ENCODE assay signal across 20 cellular contexts in the genomic region with DNA sequence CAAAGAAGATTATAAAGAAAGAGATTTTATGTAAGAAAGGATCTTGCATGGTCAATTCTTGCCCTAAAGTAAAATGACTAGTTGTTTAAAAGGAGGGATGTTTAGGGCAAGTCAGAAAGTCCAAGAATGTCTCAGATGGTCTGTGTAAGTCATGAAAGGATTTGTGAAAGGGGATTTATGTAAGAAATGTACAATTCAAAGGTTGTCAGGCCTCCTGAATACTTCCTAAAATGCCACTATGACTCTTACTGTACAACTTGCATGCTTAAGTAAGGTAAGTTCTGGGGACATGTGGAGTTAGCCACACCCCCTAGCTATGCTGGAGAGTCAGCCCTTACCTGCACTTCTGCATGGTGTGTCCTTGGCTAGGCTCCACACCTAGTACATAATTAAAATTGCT.
DNase-seq lines count a peak whose midpoint lies in the region; ATAC-seq, FAIRE-seq and TF ChIP-seq lines count a peak whose summit lies in the region.
"Had no signal": no experiment of that assay in that cellular context is flagged by ENCODE, and none has a peak within 500 bp of the region (broad histone marks: within the 10 kb centered on the region; RNA-seq: fewer than 3 reads in every experiment).

No MANE protein-coding gene starts in this region.

- no peaks in the 10 kb centered on the region for H3K9me1 ChIP-seq in K562 (ENCODE audit: control insufficient read depth, insufficient read depth, low read length)

- H2AFZ ChIP-seq in K562 (ENCODE audit: low read depth, low read length), result no peak overlapping the region

- TF ChIP-seq CTCF in A549 (IDR thresholded peaks at IDR 0.05) (no peak), HEK293 (tag by site-specific recombination; IDR thresholded peaks at IDR 0.05) (no peak), K562 (IDR thresholded peaks at IDR 0.05 in 2 of 3, conservative IDR thresholded peaks at IDR 0.05 in 1 of 3; ENCODE audit: insufficient read depth in 2 of 3, low read depth in 1 of 3, low read length in 3 of 3) (no peak), foreskin keratinocyte (conservative IDR thresholded peaks at IDR 0.05) (no peak)

- H3K36me3 ChIP-seq in HEK293 (ENCODE audit: control insufficient read depth in 2 of 2, insufficient read depth in 1 of 2, low read length in 2 of 2) (no peaks in the 10 kb centered on the region), K562 (ENCODE audit: control insufficient read depth, insufficient read depth, low read length) (no peaks in the 10 kb centered on the region)
- H3K36me3 ChIP-seq: BLaER1 treated with 17β-estradiol and CSF1 and Interleukin-3, amounts not matched to agents 10 nM and 100 nM had no signal

- intact Hi-C loops in K562 (cut with micrococcal nuclease), result no loop called here

- no peaks in the 10 kb centered on the region for H3K79me2 ChIP-seq in K562 (ENCODE audit: control insufficient read depth, insufficient read depth, low read length)

- CTCF ChIA-PET in A549 (lab: Yijun Ruan, JAX) (interaction anchor here (1.3 kb wide), 1 partner anchor 17 kb away, joined by 3 read pairs; no protein-coding TSS in a partner anchor), HEK293 (lab: Yijun Ruan, JAX) (no interaction called here), K562 (lab: Yijun Ruan, JAX; ENCODE audit: low intra/inter-chr PET ratio) (no interaction called here)

- H3K9me3 ChIP-seq in A549, result peaks cover 12% of the 10 kb centered on the region; the same call in 2 of the 3 replicates
- no peaks in the 10 kb centered on the region for H3K9me3 ChIP-seq in HEK293 (ENCODE audit: control insufficient read depth, insufficient read depth, low read depth, low read length)
- H3K9me3 ChIP-seq in K562 (replicated peaks; ENCODE audit: control insufficient read depth, insufficient read depth, low read depth, low read length), result 0 out of 2 replicates have a peak, but pooled peaks cover 2% of the 10 kb centered on the region

- POLR2A ChIA-PET in A549 (lab: Yijun Ruan, JAX), result no interaction called here
- POLR2A ChIA-PET in HEK293 (lab: Yijun Ruan, JAX), result no interaction called here
- POLR2A ChIA-PET in K562 (lab: Yijun Ruan, JAX), result no interaction called here

- DNase-seq in A549 (ENCODE audit: low read depth in 1 of 2, low spot score in 1 of 2) (no peak), K562 (ENCODE audit: extremely low read depth in 1 of 4, low spot score in 3 of 4) (no peak), NCI-H187 (lab: John Stamatoyannopoulos, UW) (no peak), foreskin keratinocyte (no peak)
- no peak for DNase-seq in activated CD4-positive, alpha-beta T cell treated with anti-CD3 and anti-CD28 coated beads for 1 hour
- DNase-seq: 8988T; AML-193; Caco-2; Calu3; CD4-positive, alpha-beta T cell; CD8-positive, alpha-beta T cell; DMS79 treated with DMSO at 0.1 percent for 48 hours; GF-D8 had no signal

- no peak overlapping the region for H3K4me2 ChIP-seq in A549
- no peak overlapping the region for H3K4me2 ChIP-seq in K562 (ENCODE audit: insufficient read depth, low read length)
- H3K4me2 ChIP-seq: BLaER1 treated with 17β-estradiol and CSF1 and Interleukin-3, amounts not matched to agents 10 nM and 100 nM had no signal

- H3K27me3 ChIP-seq in K562 (ENCODE audit: control insufficient read depth in 2 of 2, insufficient read depth in 2 of 2, low read length in 2 of 2) (no peaks in the 10 kb centered on the region), foreskin keratinocyte (no peaks in the 10 kb centered on the region)
- H3K27me3 ChIP-seq: BLaER1 treated with 17β-estradiol and CSF1 and Interleukin-3, amounts not matched to agents 10 nM and 100 nM had no signal

- TF ChIP-seq EP300 in A549 (IDR thresholded peaks at IDR 0.05), result no peak
- no peak for TF ChIP-seq EP300 in K562 (IDR thresholded peaks at IDR 0.05; ENCODE audit: low read length)

- no peak for TF ChIP-seq POLR2A in A549 (IDR thresholded peaks at IDR 0.05; ENCODE audit: low read length)
- TF ChIP-seq POLR2A in K562 (conservative IDR thresholded peaks at IDR 0.05), result no peak

- no peaks in the 10 kb centered on the region for H4K20me1 ChIP-seq in K562 (replicated peaks; ENCODE audit: control insufficient read depth, insufficient read depth, low read length)
- H4K20me1 ChIP-seq: BLaER1 treated with 17β-estradiol and CSF1 and Interleukin-3, amounts not matched to agents 10 nM and 100 nM had no signal

- in situ Hi-C loops in K562 (cut with MboI), result no loop called here

- no peak for ATAC-seq in A549
- no peak for ATAC-seq in K562
- no peak for ATAC-seq in foreskin keratinocyte
- ATAC-seq: CD8-positive, alpha-beta T cell had no signal

- no peak for TF ChIP-seq RAD21 in A549 (conservative IDR thresholded peaks at IDR 0.05 in 1 of 2, IDR thresholded peaks at IDR 0.05 in 1 of 2)
- no peak for TF ChIP-seq RAD21 in K562 (CRISPR knock-in tag; conservative IDR thresholded peaks at IDR 0.05 in 1 of 2, IDR thresholded peaks at IDR 0.05 in 1 of 2)

- BruUV-seq in K562 (replicated peaks; lab: Mats Ljungman, UMichigan), result no TSS peak

- no peak overlapping the region for H3K9ac ChIP-seq in K562 (ENCODE audit: insufficient read depth in 1 of 2, low read depth in 2 of 2, low read length in 2 of 2)
- H3K9ac ChIP-seq: BLaER1 treated with 17β-estradiol and CSF1 and Interleukin-3, amounts not matched to agents 10 nM and 100 nM had no signal

- peaks cover 12% of the 10 kb centered on the region for H3K4me1 ChIP-seq in A549
- no peaks in the 10 kb centered on the region for H3K4me1 ChIP-seq in HEK293 (ENCODE audit: control insufficient read depth, insufficient read depth, low read length)
- no peaks in the 10 kb centered on the region for H3K4me1 ChIP-seq in K562 (replicated peaks in 1 of 2; ENCODE audit: control insufficient read depth in 2 of 2, insufficient read depth in 2 of 2, low read length in 2 of 2)
- H3K4me1 ChIP-seq in foreskin keratinocyte, result peaks cover 11% of the 10 kb centered on the region
- H3K4me1 ChIP-seq: Caco-2 had no signal

- H3K27ac ChIP-seq in A549 (no peak overlapping the region), HEK293 (ENCODE audit: extremely low read depth, low read depth, low read length) (no peak overlapping the region), K562 (ENCODE audit: extremely low read depth, low read depth, low read length) (no peak overlapping the region), foreskin keratinocyte (no peak overlapping the region)
- H3K27ac ChIP-seq: BLaER1 treated with 17β-estradiol and CSF1 and Interleukin-3, amounts not matched to agents 10 nM and 100 nM; C4-2B had no signal

- no peak for FAIRE-seq in A549 (lab: Jason Lieb, UNC)
- FAIRE-seq in K562 (lab: Jason Lieb, UNC), result peak; percentile 11
- FAIRE-seq: D721Med, G401.6, GM12891, GM19239 had no signal

- H3K4me3 ChIP-seq in A549 (no peak overlapping the region), HEK293 (ENCODE audit: low read depth, low read length) (no peak overlapping the region), K562 (no peak overlapping the region)
- H3K4me3 ChIP-seq: BLaER1 treated with 17β-estradiol and CSF1 and Interleukin-3, amounts not matched to agents 10 nM and 100 nM had no signal

TF ChIP-seq in A549, 52 proteins besides CTCF, POLR2A, EP300 and RAD21:
- peak; percentile 68 for TF ChIP-seq ZFP36 (IDR thresholded peaks at IDR 0.05; ENCODE audit: borderline replicate concordance, partially characterized antibody)
- no peak for TF ChIP-seq SMC3 (IDR thresholded peaks at IDR 0.05)
TF ChIP-seq in A549: peak in this region for 1.

TF ChIP-seq in HEK293, 187 proteins besides CTCF, POLR2A, EP300 and RAD21:
- TF ChIP-seq ZNF658 (tag by site-specific recombination; IDR thresholded peaks at IDR 0.05), result no peak
- peak; percentile 92 for TF ChIP-seq SETDB1 (IDR thresholded peaks at IDR 0.05; ENCODE audit: insufficient read length, low read length)
- no peak for TF ChIP-seq ZNF138 (tag by site-specific recombination; IDR thresholded peaks at IDR 0.05; ENCODE audit: borderline replicate concordance)
- peak; percentile 89; the same call in 1 of the 2 replicates for TF ChIP-seq MZF1 (tag by site-specific recombination; IDR thresholded peaks at IDR 0.05; ENCODE audit: borderline replicate concordance)

TF ChIP-seq in K562, 482 proteins besides CTCF, POLR2A, EP300 and RAD21:
- TF ChIP-seq ZNF551 (CRISPR knock-in tag; IDR thresholded peaks at IDR 0.05) (no peak), KAT7 (CRISPR knock-in tag; IDR thresholded peaks at IDR 0.05; ENCODE audit: borderline replicate concordance) (no peak), ZNF224 (CRISPR knock-in tag; IDR thresholded peaks at IDR 0.05) (no peak), BRD9 (IDR thresholded peaks at IDR 0.05; ENCODE audit: low read depth, partially characterized antibody) (no peak)
